ENCODE assay signal across 24 cellular contexts in genomic region chr9:97491216-97491999, GRCh38. TPM values are rescaled to one million over a fixed set of nuclear protein-coding genes. Genes with fewer than 3 reads are reported as not detected.
DNase-seq lines count a peak whose midpoint lies in the region; ATAC-seq, FAIRE-seq and TF ChIP-seq lines count a peak whose summit lies in the region.
"Had no signal": no experiment of that assay in that cellular context is flagged by ENCODE, and none has a peak within 500 bp of the region (broad histone marks: within the 10 kb centered on the region; RNA-seq: fewer than 3 reads in every experiment).

No MANE protein-coding gene starts in this region.

- H3K4me1 ChIP-seq in neural progenitor cell (no peaks in the 10 kb centered on the region), thyroid gland (peaks cover 9 to 11% of the 10 kb centered on the region in 2 donors), adrenal gland (replicated peaks in 1 of 2) (no peaks in the 10 kb centered on the region)

- H3K4me3 ChIP-seq in neural progenitor cell (no peak overlapping the region), thyroid gland (replicated peaks in 1 of 3) (no peak overlapping the region), adrenal gland (no peak overlapping the region)
- H3K4me3 ChIP-seq: K562, MG63 had no signal

- TF ChIP-seq POLR2A in GM12892 (IDR thresholded peaks at IDR 0.05; ENCODE audit: low read depth, low read length) (no peak), thyroid gland (IDR thresholded peaks at IDR 0.05) (peak in 1 of 2 donors; percentile 13), adrenal gland (IDR thresholded peaks at IDR 0.05) (no peak)

- H3K9ac ChIP-seq in neural progenitor cell = no peak overlapping the region

- H3F3A ChIP-seq in neural progenitor cell (ENCODE audit: low read depth) = no peaks in the 10 kb centered on the region

- DNase-seq in GM12892 (ENCODE audit: insufficient read length) (no peak), neural progenitor cell (ENCODE audit: low spot score) (no peak), thyroid gland (no peak), nucleus accumbens (lab: John Stamatoyannopoulos, UW) (no peak), adrenal gland (no peak), RPMI8226 (no peak)
- no peak for DNase-seq in central memory CD8-positive, alpha-beta T cell (ENCODE audit: low spot score in 2 of 2)
- DNase-seq: Calu3; CD8-positive, alpha-beta memory T cell; DMS153; MG63; NCI-H1048; NCI-H1417 treated with DMSO at 0.1 percent for 48 hours; NCI-H187; NCI-H446 treated with DMSO at 0.1 percent for 48 hours; NCI-H526 treated with DMSO at 0.1 percent for 48 hours; OCI-M1; SHP77 had no signal

- H3K36me3 Mint-ChIP-seq in central memory CD8-positive, alpha-beta T cell (ENCODE audit: insufficient read depth) = peaks cover 19% of the 10 kb centered on the region
- no peaks in the 10 kb centered on the region for H3K36me3 Mint-ChIP-seq in neural progenitor cell

- H3K27me3 ChIP-seq in neural progenitor cell = no peaks in the 10 kb centered on the region
- no peaks in the 10 kb centered on the region for H3K27me3 ChIP-seq in thyroid gland
- no peaks in the 10 kb centered on the region for H3K27me3 ChIP-seq in adrenal gland
- H3K27me3 ChIP-seq: MG63 had no signal

- H3K9me3 ChIP-seq in neural progenitor cell (ENCODE audit: low read depth) (peaks cover 12% of the 10 kb centered on the region), thyroid gland (no peaks in the 10 kb centered on the region), adrenal gland (replicated peaks in 1 of 3) (no peaks in the 10 kb centered on the region)
- H3K9me3 ChIP-seq: MG63 had no signal

- peak; percentile 40 for FAIRE-seq in GM12892 (lab: Jason Lieb, UNC)
- FAIRE-seq: A204.1, G401.6, GM19239, K562 had no signal

- H3K4me2 ChIP-seq in neural progenitor cell = no peak overlapping the region

- intact Hi-C loops in thyroid gland (cut with DNase I) = no loop called here
- intact Hi-C loops in adrenal gland (cut with DNase I) = no loop called here

- H3K79me2 ChIP-seq in neural progenitor cell (ENCODE audit: low read depth) = no peaks in the 10 kb centered on the region

- no peak for ATAC-seq in central memory CD8-positive, alpha-beta T cell (replicated peaks; ENCODE audit: extremely low read depth, poor library complexity, severe bottlenecking)
- ATAC-seq: K562 had no signal

- peaks cover 4% of the 10 kb centered on the region for H3K9me3 Mint-ChIP-seq in central memory CD8-positive, alpha-beta T cell
- H3K9me3 Mint-ChIP-seq in neural progenitor cell = peaks cover 6% of the 10 kb centered on the region

- no peak overlapping the region for H2AFZ ChIP-seq in neural progenitor cell (replicated peaks)

- H3K27ac ChIP-seq in neural progenitor cell (no peak overlapping the region), thyroid gland (peak overlapping the region; percentile 33 to 73 (median 60)), adrenal gland (no peak overlapping the region)
- H3K27ac ChIP-seq: C4-2B had no signal

- peaks cover 5% of the 10 kb centered on the region for H3K36me3 ChIP-seq in neural progenitor cell
- peaks cover 0 to 3% of the 10 kb centered on the region in 2 donors for H3K36me3 ChIP-seq in thyroid gland
- peaks cover 0 to 4% of the 10 kb centered on the region in 2 donors for H3K36me3 ChIP-seq in adrenal gland (replicated peaks in 1 of 2)
- H3K36me3 ChIP-seq: MG63 had no signal

- H3K27me3 Mint-ChIP-seq in central memory CD8-positive, alpha-beta T cell = no peaks in the 10 kb centered on the region
- no peaks in the 10 kb centered on the region for H3K27me3 Mint-ChIP-seq in neural progenitor cell (ENCODE audit: insufficient read depth, low read depth)
- H3K27me3 Mint-ChIP-seq: CD8-positive, alpha-beta memory T cell had no signal

- no peaks in the 10 kb centered on the region for H4K20me1 ChIP-seq in neural progenitor cell (ENCODE audit: low read depth)

- no peak for TF ChIP-seq CTCF in neural progenitor cell (IDR thresholded peaks at IDR 0.05)
- TF ChIP-seq CTCF in thyroid gland (IDR thresholded peaks at IDR 0.05) = no peak
- no peak for TF ChIP-seq CTCF in adrenal gland (IDR thresholded peaks at IDR 0.05)

- H3K27ac Mint-ChIP-seq in central memory CD8-positive, alpha-beta T cell (ENCODE audit: low read depth) = peak overlapping the region; percentile 10
- H3K27ac Mint-ChIP-seq in neural progenitor cell = no peak overlapping the region

- no peaks in the 10 kb centered on the region for H3K4me1 Mint-ChIP-seq in central memory CD8-positive, alpha-beta T cell
- H3K4me1 Mint-ChIP-seq in neural progenitor cell = no peaks in the 10 kb centered on the region

- H3K4me3 Mint-ChIP-seq in central memory CD8-positive, alpha-beta T cell = no peak overlapping the region
- H3K4me3 Mint-ChIP-seq in neural progenitor cell = peak overlapping the region; percentile 14
- H3K4me3 Mint-ChIP-seq: CD8-positive, alpha-beta memory T cell had no signal

- whole genome bisulfite sequencing in thyroid gland, 2 donors = 100% methylated on average over 1 of the region's 1 CpG
- 96 to 100% (median 98%) methylated on average over 1 of the region's 1 CpG for WGBS in adrenal gland, 4 donors

RNA-seq across cellular contexts. Expression of gene TMOD1, which starts 10.1 kb away (rescaled TPM):
- 30.8 TPM for polyA plus RNA-seq in GM12892 (2012; ENCODE audit: missing spikeins)
- 0.15 TPM in 1 of 2 replicates, not detected in the other for total RNA-seq in neural progenitor cell (ENCODE audit: low replicate concordance)
- total RNA-seq in thyroid gland = 10 to 100 TPM; 33.4 to 38.6 (median 37.0) TPM
- total RNA-seq in adrenal gland = 10 to 100 TPM; 51.5 to 91.2 (median 61.3) TPM
- polyA plus RNA-seq in adrenal gland = 10 to 100 TPM; 44.0 to 72.3 (median 59.4) TPM
- total RNA-seq: LHCN-M2 had no signal

Comparison
In these comparisons a context has a peak if more than half of its experiments do, and no peak if none do; other contexts are left out.
1. H3K27ac ChIP-seq: peak in thyroid gland (3 of 3); none in neural progenitor cell (single experiment) and adrenal gland (0 of 5).
2. RNA of gene TMOD1, which starts 10.1 kb away (total RNA-seq): 51.5 to 91.2 TPM in adrenal gland and 33.4 to 38.6 TPM in thyroid gland; 0.15 TPM in neural progenitor cell; every median in the first group is over 10 times any median in the second.